ENCODE assay signal across 1 cellular context in genomic region chr4:110411599-110412011, GRCh38.
TF ChIP-seq lines count a peak whose summit lies in the region.

No MANE protein-coding gene starts in this region.

TF ChIP-seq in WTC11, 78 proteins besides CTCF, POLR2A, EP300 and RAD21 (continued from another document):
- TF ChIP-seq CDX4 (CRISPR knock-in tag; IDR thresholded peaks at IDR 0.05; ENCODE audit: borderline replicate concordance) (no peak), AFF4 (CRISPR knock-in tag; IDR thresholded peaks at IDR 0.05; ENCODE audit: borderline replicate concordance) (no peak), PRRX2 (CRISPR knock-in tag; IDR thresholded peaks at IDR 0.05) (no peak), PREB (CRISPR knock-in tag; IDR thresholded peaks at IDR 0.05; ENCODE audit: borderline replicate concordance) (no peak), SMAD4 (CRISPR knock-in tag; IDR thresholded peaks at IDR 0.05) (no peak), SMAD3 (CRISPR knock-in tag; IDR thresholded peaks at IDR 0.05; ENCODE audit: borderline replicate concordance) (no peak), ATF3 (CRISPR knock-in tag; conservative IDR thresholded peaks at IDR 0.05) (no peak), GTF2I (CRISPR knock-in tag; conservative IDR thresholded peaks at IDR 0.05) (no peak), NFE2L1 (CRISPR knock-in tag; IDR thresholded peaks at IDR 0.05) (no peak), ZNF532 (CRISPR knock-in tag; IDR thresholded peaks at IDR 0.05; ENCODE audit: borderline replicate concordance) (no peak), PRDM15 (CRISPR knock-in tag; IDR thresholded peaks at IDR 0.05) (no peak), MYBL2 (CRISPR knock-in tag; IDR thresholded peaks at IDR 0.05) (no peak), ZNF219 (CRISPR knock-in tag; IDR thresholded peaks at IDR 0.05; ENCODE audit: borderline replicate concordance) (no peak), FOXJ3 (CRISPR knock-in tag; IDR thresholded peaks at IDR 0.05; ENCODE audit: borderline replicate concordance) (no peak), ZNF138 (CRISPR knock-in tag; conservative IDR thresholded peaks at IDR 0.05) (no peak; the same call in 1 of the 2 replicates), CBFB (CRISPR knock-in tag; IDR thresholded peaks at IDR 0.05; ENCODE audit: low read depth) (no peak), ARID4B (CRISPR knock-in tag; IDR thresholded peaks at IDR 0.05; ENCODE audit: borderline replicate concordance) (no peak), TCF7 (CRISPR knock-in tag; IDR thresholded peaks at IDR 0.05; ENCODE audit: low read depth) (no peak), FOXP1 (CRISPR knock-in tag; IDR thresholded peaks at IDR 0.05; ENCODE audit: borderline replicate concordance) (no peak), ATF1 (CRISPR knock-in tag; IDR thresholded peaks at IDR 0.05) (0 out of 2 replicates have a peak, but pooled peaks have one; percentile 77), TEAD1 (CRISPR knock-in tag; IDR thresholded peaks at IDR 0.05) (peak; percentile 66; the same call in 1 of the 2 replicates), E2F5 (CRISPR knock-in tag; IDR thresholded peaks at IDR 0.05) (no peak), NR3C1 (CRISPR knock-in tag; conservative IDR thresholded peaks at IDR 0.05; ENCODE audit: low read depth) (no peak), SP1 (CRISPR knock-in tag; conservative IDR thresholded peaks at IDR 0.05) (no peak), ZNF423 (CRISPR knock-in tag; IDR thresholded peaks at IDR 0.05) (peak; percentile 63; the same call in 1 of the 2 replicates), NFATC4 (CRISPR knock-in tag; IDR thresholded peaks at IDR 0.05) (no peak), ZNF121 (CRISPR knock-in tag; IDR thresholded peaks at IDR 0.05) (no peak), TEAD4 (CRISPR knock-in tag; IDR thresholded peaks at IDR 0.05) (no peak), ZBTB43 (CRISPR knock-in tag; IDR thresholded peaks at IDR 0.05) (no peak), KAT7 (CRISPR knock-in tag; IDR thresholded peaks at IDR 0.05; ENCODE audit: borderline replicate concordance) (no peak)
